In the genomic region with DNA sequence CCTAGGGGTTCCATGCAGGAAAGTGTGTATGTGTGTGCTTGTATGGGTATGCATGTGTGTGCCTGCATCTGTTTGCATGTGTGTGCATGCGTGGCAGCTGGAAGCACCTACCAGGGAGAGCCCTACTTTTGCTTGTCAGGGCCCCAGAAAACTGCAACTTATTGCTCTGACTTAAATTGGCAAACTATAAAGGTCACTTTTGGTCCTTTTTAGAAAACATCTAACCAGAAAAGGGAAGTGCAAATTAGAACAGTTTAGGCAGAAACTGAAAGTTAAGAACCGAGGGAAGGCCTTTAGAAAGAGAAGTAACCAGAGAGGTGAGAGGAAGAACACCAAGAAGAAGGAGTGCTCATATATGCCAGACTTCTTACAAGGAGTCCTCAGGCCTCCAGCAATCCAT, we compare ENCODE assay signal across 9 cellular contexts. TPM values are rescaled to one million over a fixed set of nuclear protein-coding genes. Genes with fewer than 3 reads are reported as not detected.
DNase-seq lines count a peak whose midpoint lies in the region; ATAC-seq, FAIRE-seq and TF ChIP-seq lines count a peak whose summit lies in the region.
"Had no signal": no experiment of that assay in that cellular context is flagged by ENCODE, and none has a peak within 500 bp of the region (broad histone marks: within the 10 kb centered on the region; RNA-seq: fewer than 3 reads in every experiment).

No MANE protein-coding gene starts in this region.

- H3K4me3 ChIP-seq in GM08714 (ENCODE audit: low read length): peak overlapping the region; percentile 41; the same call in 1 of the 2 replicates

- H3K36me3 Mint-ChIP-seq in activated T-cell treated with anti-CD3 and anti-CD28 coated beads, Interleukin-2, amount 50 U/mL, for 4 hours (ENCODE audit: insufficient read depth): no peaks in the 10 kb centered on the region
- H3K36me3 Mint-ChIP-seq in effector memory CD8-positive, alpha-beta T cell (ENCODE audit: insufficient read depth): no peaks in the 10 kb centered on the region
- H3K36me3 Mint-ChIP-seq: activated naive CD4-positive, alpha-beta T cell treated with anti-CD3 and anti-CD28 coated beads, Interleukin-2, amount 10 ng/mL, durations not matched to agents 7 days and 5 days had no signal

- no peak overlapping the region for H3K27ac Mint-ChIP-seq in effector memory CD8-positive, alpha-beta T cell
- H3K27ac Mint-ChIP-seq: activated naive CD4-positive, alpha-beta T cell treated with anti-CD3 and anti-CD28 coated beads, Interleukin-2, amount 10 ng/mL, durations not matched to agents 7 days and 5 days had no signal

- peaks cover under 1% of the 10 kb centered on the region for H3K9me3 Mint-ChIP-seq in activated T-cell treated with anti-CD3 and anti-CD28 coated beads, Interleukin-2, amount 50 U/mL, for 4 hours
- H3K9me3 Mint-ChIP-seq in effector memory CD8-positive, alpha-beta T cell: no peaks in the 10 kb centered on the region
- H3K9me3 Mint-ChIP-seq: activated naive CD4-positive, alpha-beta T cell treated with anti-CD3 and anti-CD28 coated beads, Interleukin-2, amount 10 ng/mL, durations not matched to agents 7 days and 5 days had no signal

- peak; percentile 90 for ATAC-seq in GM19463 (IDR thresholded peaks at IDR 0.05; ENCODE audit: unreplicated experiment)
- peak; percentile 70 for ATAC-seq in HG03097 (IDR thresholded peaks at IDR 0.05; ENCODE audit: low FRiP score, unreplicated experiment)
- no peak for ATAC-seq in activated T-cell treated with anti-CD3 and anti-CD28 coated beads, Interleukin-2, amount 50 U/mL, for 4 hours
- no peak for ATAC-seq in effector memory CD8-positive, alpha-beta T cell (replicated peaks)

- DNase-seq in OCI-M1 (lab: John Stamatoyannopoulos, UW): peak; percentile 71
- no peak for DNase-seq in activated T-cell treated with anti-CD3 and anti-CD28 coated beads, Interleukin-2, amount 50 U/mL, for 4 hours
- DNase-seq in effector memory CD8-positive, alpha-beta T cell: no peak
- DNase-seq in dedifferentiated amniotic fluid mesenchymal stem cell (ENCODE audit: extremely low spot score): no peak
- DNase-seq in H54 (ENCODE audit: insufficient read length, low spot score): no peak
- DNase-seq: activated naive CD4-positive, alpha-beta T cell treated with anti-CD3 and anti-CD28 coated beads, Interleukin-2, amount 10 ng/mL, durations not matched to agents 7 days and 5 days had no signal

- no peak overlapping the region for H3K4me3 Mint-ChIP-seq in activated T-cell treated with anti-CD3 and anti-CD28 coated beads, Interleukin-2, amount 50 U/mL, for 4 hours
- no peak overlapping the region for H3K4me3 Mint-ChIP-seq in effector memory CD8-positive, alpha-beta T cell
- H3K4me3 Mint-ChIP-seq: activated naive CD4-positive, alpha-beta T cell treated with anti-CD3 and anti-CD28 coated beads, Interleukin-2, amount 10 ng/mL, durations not matched to agents 7 days and 5 days had no signal

- TF ChIP-seq POLR2A in H54 (IDR thresholded peaks at IDR 0.05; ENCODE audit: low read depth, low read length): no peak

- peaks cover 4% of the 10 kb centered on the region for H3K4me1 Mint-ChIP-seq in activated T-cell treated with anti-CD3 and anti-CD28 coated beads, Interleukin-2, amount 50 U/mL, for 4 hours (ENCODE audit: low read depth)
- no peaks in the 10 kb centered on the region for H3K4me1 Mint-ChIP-seq in effector memory CD8-positive, alpha-beta T cell (ENCODE audit: low read depth in 2 of 2)

- no peaks in the 10 kb centered on the region for H3K27me3 Mint-ChIP-seq in activated T-cell treated with anti-CD3 and anti-CD28 coated beads, Interleukin-2, amount 50 U/mL, for 4 hours (ENCODE audit: low read depth)
- peaks cover 0 to 6% of the 10 kb centered on the region in 2 donors for H3K27me3 Mint-ChIP-seq in effector memory CD8-positive, alpha-beta T cell

- FAIRE-seq in H54 (lab: Jason Lieb, UNC): no peak

RNA-seq across cellular contexts. Expression of a gene that starts 32.5 kb away (rescaled TPM):
- total RNA-seq in activated T-cell treated with anti-CD3 and anti-CD28 coated beads, Interleukin-2, amount 50 U/mL, for 4 hours: not detected

Comparison
In these comparisons a context has a peak if more than half of its experiments do, and no peak if none do; other contexts are left out.
1. ATAC-seq: peak in GM19463 (single experiment) and HG03097 (single experiment); none in activated T-cell treated with anti-CD3 and anti-CD28 coated beads, Interleukin-2, amount 50 U/mL, for 4 hours (0 of 2) and effector memory CD8-positive, alpha-beta T cell (single experiment).